22 cellular contexts compared by ENCODE assay signal in genomic region chr2:26628561-26629345, GRCh38. TPM values are rescaled to one million over a fixed set of nuclear protein-coding genes. Genes with fewer than 3 reads are reported as not detected.
DNase-seq lines count a peak whose midpoint lies in the region; ATAC-seq, FAIRE-seq and TF ChIP-seq lines count a peak whose summit lies in the region.
"Had no signal": no experiment of that assay in that cellular context is flagged by ENCODE, and none has a peak within 500 bp of the region (broad histone marks: within the 10 kb centered on the region; RNA-seq: fewer than 3 reads in every experiment).

No MANE protein-coding gene starts in this region.

- no peaks in the 10 kb centered on the region for H3K27me3 Mint-ChIP-seq in natural killer cell treated with Interleukin-12 subunit alpha and Interleukin-12 subunit beta and Interleukin-15 and Interleukin-18, amount 100 ng/mL, for 72 hours
- no peaks in the 10 kb centered on the region for H3K27me3 Mint-ChIP-seq in natural killer cell (ENCODE audit: low read depth in 2 of 2)
- H3K27me3 Mint-ChIP-seq: CD4-positive, alpha-beta T cell had no signal

- H3K4me3 Mint-ChIP-seq in natural killer cell treated with Interleukin-12 subunit alpha and Interleukin-12 subunit beta and Interleukin-15 and Interleukin-18, amount 100 ng/mL, for 72 hours = no peak overlapping the region
- no peak overlapping the region for H3K4me3 Mint-ChIP-seq in natural killer cell
- H3K4me3 Mint-ChIP-seq: CD4-positive, alpha-beta T cell had no signal

- FAIRE-seq in kidney (lab: Jason Lieb, UNC) = no peak
- FAIRE-seq: GM12878, GM18507, GM19239, HepG2, HTR-8/SVneo had no signal

- no peak overlapping the region for H3K27ac Mint-ChIP-seq in natural killer cell treated with Interleukin-12 subunit alpha and Interleukin-12 subunit beta and Interleukin-15 and Interleukin-18, amount 100 ng/mL, for 72 hours
- H3K27ac Mint-ChIP-seq in natural killer cell = no peak overlapping the region
- H3K27ac Mint-ChIP-seq: CD4-positive, alpha-beta T cell had no signal

- no peak for TF ChIP-seq CTCF in natural killer cell (IDR thresholded peaks at IDR 0.05)
- no peak for TF ChIP-seq CTCF in kidney (IDR thresholded peaks at IDR 0.05; ENCODE audit: borderline replicate concordance, extremely low read depth, insufficient read depth)

- DNase-seq in natural killer cell treated with Interleukin-12 subunit alpha and Interleukin-12 subunit beta and Interleukin-15 and Interleukin-18, amount 100 ng/mL, for 72 hours (ENCODE audit: low spot score) = peak; percentile 51
- DNase-seq in natural killer cell (no peak), kidney (peak; percentile 46), posterior vena cava (ENCODE audit: low spot score) (peak; percentile 18), aorta (peak; percentile 28 to 61), putamen (ENCODE audit: low spot score) (no peak)
- DNase-seq in effector CD4-positive, alpha-beta T cell = no peak
- DNase-seq: ACHN; Calu3; CD4-positive, alpha-beta T cell; DMS 273 treated with DMSO at 0.1 percent for 48 hours; GOT3 had no signal

- no peaks in the 10 kb centered on the region for H3K9me3 ChIP-seq in kidney (ENCODE audit: control insufficient read depth in 1 of 2, low read length in 2 of 2)
- H3K9me3 ChIP-seq in aorta (ENCODE audit: control insufficient read depth, low read length) = no peaks in the 10 kb centered on the region
- H3K9me3 ChIP-seq: HAP-1 had no signal

- H3K36me3 Mint-ChIP-seq in natural killer cell treated with Interleukin-12 subunit alpha and Interleukin-12 subunit beta and Interleukin-15 and Interleukin-18, amount 100 ng/mL, for 72 hours = no peaks in the 10 kb centered on the region
- H3K36me3 Mint-ChIP-seq in natural killer cell = no peaks in the 10 kb centered on the region

- H3K27ac ChIP-seq in kidney (ENCODE audit: low read depth in 2 of 2, low read length in 2 of 2) (no peak overlapping the region), aorta (ENCODE audit: low read depth in 1 of 2, low read length in 2 of 2) (no peak overlapping the region)
- H3K27ac ChIP-seq: BLaER1 treated with 17β-estradiol and CSF1 and Interleukin-3, amounts not matched to agents 10 nM and 100 nM had no signal

- no peaks in the 10 kb centered on the region for H3K27me3 ChIP-seq in aorta (ENCODE audit: control insufficient read depth in 1 of 2, insufficient read depth in 2 of 2, low read length in 1 of 2)
- H3K27me3 ChIP-seq: BLaER1 treated with 17β-estradiol and CSF1 and Interleukin-3, amounts not matched to agents 10 nM and 100 nM had no signal

- H3K4me3 ChIP-seq in kidney (ENCODE audit: low read length in 2 of 2) (no peak overlapping the region), aorta (ENCODE audit: low read length in 2 of 2) (no peak overlapping the region)
- H3K4me3 ChIP-seq: BLaER1 treated with 17β-estradiol and CSF1 and Interleukin-3, amounts not matched to agents 10 nM and 100 nM; GM12878; HAP-1 had no signal

- intact Hi-C loops in natural killer cell (cut with micrococcal nuclease) = no loop called here
- intact Hi-C loops in kidney (cut with DNase I) = no loop called here
- intact Hi-C loops in posterior vena cava (cut with DNase I) = no loop called here
- intact Hi-C loops in aorta (cut with DNase I) = loop anchor here in 1 of 2 donors (5.0 kb wide), 1 partner anchor 49 kb away; no protein-coding TSS in a partner anchor

- H3K36me3 ChIP-seq in kidney (ENCODE audit: control insufficient read depth in 1 of 2, insufficient read depth in 2 of 2, low read length in 2 of 2) (no peaks in the 10 kb centered on the region), aorta (ENCODE audit: control insufficient read depth in 1 of 2, insufficient read depth in 2 of 2, low read length in 1 of 2) (no peaks in the 10 kb centered on the region)
- H3K36me3 ChIP-seq: BLaER1 treated with 17β-estradiol and CSF1 and Interleukin-3, amounts not matched to agents 10 nM and 100 nM; HAP-1 had no signal

- H3K4me1 Mint-ChIP-seq in natural killer cell treated with Interleukin-12 subunit alpha and Interleukin-12 subunit beta and Interleukin-15 and Interleukin-18, amount 100 ng/mL, for 72 hours (ENCODE audit: low read depth in 2 of 2) = peaks cover 3 to 4% of the 10 kb centered on the region in 2 donors
- peaks cover 0 to 5% of the 10 kb centered on the region in 2 donors for H3K4me1 Mint-ChIP-seq in natural killer cell

- ATAC-seq in natural killer cell treated with Interleukin-12 subunit alpha and Interleukin-12 subunit beta and Interleukin-15 and Interleukin-18, amount 100 ng/mL, for 72 hours = no peak
- ATAC-seq in natural killer cell (no peak), aorta (ENCODE audit: low FRiP score) (no peak), HG02885 (IDR thresholded peaks at IDR 0.05; ENCODE audit: poor library complexity, unreplicated experiment) (no peak)
- ATAC-seq: GM12878, HepG2 had no signal

- no peak overlapping the region for H3K9ac ChIP-seq in kidney (ENCODE audit: low read length in 2 of 2)
- H3K9ac ChIP-seq: BLaER1 treated with 17β-estradiol and CSF1 and Interleukin-3, amounts not matched to agents 10 nM and 100 nM had no signal

- H3K9me3 Mint-ChIP-seq in natural killer cell treated with Interleukin-12 subunit alpha and Interleukin-12 subunit beta and Interleukin-15 and Interleukin-18, amount 100 ng/mL, for 72 hours = no peaks in the 10 kb centered on the region
- no peaks in the 10 kb centered on the region for H3K9me3 Mint-ChIP-seq in natural killer cell
- H3K9me3 Mint-ChIP-seq: CD4-positive, alpha-beta T cell had no signal

- H3K4me1 ChIP-seq in kidney (ENCODE audit: control insufficient read depth in 1 of 2, insufficient read depth in 1 of 2, low read depth in 1 of 2, low read length in 2 of 2) (no peaks in the 10 kb centered on the region), aorta (ENCODE audit: control insufficient read depth in 1 of 2, insufficient read depth in 2 of 2, low read length in 2 of 2) (no peaks in the 10 kb centered on the region)
- H3K4me1 ChIP-seq: HAP-1 had no signal

- WGBS in aorta, 2 donors = 93 to 94% methylated on average over 9 of the region's 9 CpGs

RNA-seq across cellular contexts. Expression of gene CIB4, which starts 12.4 kb away (rescaled TPM):
- not detected for total RNA-seq in natural killer cell treated with Interleukin-12 subunit alpha and Interleukin-12 subunit beta and Interleukin-15 and Interleukin-18, amount 100 ng/mL, for 72 hours
- total RNA-seq in natural killer cell (not detected), kidney (not detected), posterior vena cava (not detected), aorta (under 1 TPM in 1 of 2 donors, not detected in 1; 0.60 TPM)
- polyA plus RNA-seq in kidney (ENCODE audit: insufficient read depth, low read depth, low replicate concordance) (not detected), aorta (not detected)
- total RNA-seq: A172; Calu3; CD4-positive, alpha-beta T cell; Daoy; GM12878; HepG2 had no signal
- polyA plus RNA-seq: GM12878, HepG2 had no signal

Comparison
In these comparisons a context has a peak if more than half of its experiments do, and no peak if none do; other contexts are left out.
1. DNase-seq: peak in natural killer cell treated with Interleukin-12 subunit alpha and Interleukin-12 subunit beta and Interleukin-15 and Interleukin-18, amount 100 ng/mL, for 72 hours (single experiment), kidney (single experiment), posterior vena cava (single experiment) and aorta (2 of 2); none in natural killer cell (single experiment), putamen (single experiment) and effector CD4-positive, alpha-beta T cell (single experiment).